ENCODE assay signal across 19 cellular contexts in genomic region chr10:127040756-127041155, GRCh38.
DNase-seq lines count a peak whose midpoint lies in the region; ATAC-seq and TF ChIP-seq lines count a peak whose summit lies in the region.
"Had no signal": no experiment of that assay in that cellular context is flagged by ENCODE, and none has a peak within 500 bp of the region (broad histone marks: within the 10 kb centered on the region; RNA-seq: fewer than 3 reads in every experiment).

No MANE protein-coding gene starts in this region.

- H3K79me2 ChIP-seq in mammary epithelial cell (ENCODE audit: insufficient read depth, low read length), result peaks cover 4% of the 10 kb centered on the region

- ATAC-seq in activated naive CD4-positive, alpha-beta T cell treated with anti-CD3 and anti-CD28 coated beads, Interleukin-2, amount 50 U/mL, for 72 hours, result no peak
- ATAC-seq: GM12878 had no signal

- no peak for TF ChIP-seq POLR2A in ovary (IDR thresholded peaks at IDR 0.05)

- 30% methylated on average over 4 of the region's 4 CpGs for WGBS in mammary epithelial cell (ENCODE audit: low coverage, missing lambda C conversion rate)
- WGBS in ovary, 3 donors, result 81 to 94% (median 84%) methylated on average over 4 of the region's 4 CpGs

- H4K20me1 ChIP-seq in mammary epithelial cell (ENCODE audit: insufficient read depth, low read length), result no peaks in the 10 kb centered on the region

- no peak for TF ChIP-seq EP300 in ovary (IDR thresholded peaks at IDR 0.05)

- peak; percentile 51 for DNase-seq in AG10803 (ENCODE audit: low read depth)
- peak; percentile 34 for DNase-seq in MV-4-11 (lab: John Stamatoyannopoulos, UW)
- DNase-seq in mammary epithelial cell, result peak; percentile 78
- peak; percentile 16 for DNase-seq in fibroblast of the aortic adventitia (ENCODE audit: low read depth)
- no peak for DNase-seq in ovary
- DNase-seq in NCI-H526 treated with DMSO at 0.1 percent for 48 hours (lab: John Stamatoyannopoulos, UW), result no peak
- DNase-seq in pons (ENCODE audit: low spot score), result no peak
- no peak for DNase-seq in activated naive CD4-positive, alpha-beta T cell treated with anti-CD3 and anti-CD28 coated beads, Interleukin-2, amount 50 U/mL, for 72 hours (ENCODE audit: low spot score in 2 of 2)
- DNase-seq: BE2C, NCI-H1417, NCI-H1694 treated with DMSO at 0.1 percent for 48 hours, NCI-H2081 treated with DMSO at 0.1 percent for 48 hours, NCI-H2171 treated with DMSO at 0.1 percent for 48 hours, NCI-H526, OCI-M1, SHP77 treated with DMSO at 0.1 percent for 48 hours had no signal

- no peaks in the 10 kb centered on the region for H3K36me3 Mint-ChIP-seq in activated naive CD4-positive, alpha-beta T cell treated with anti-CD3 and anti-CD28 coated beads, Interleukin-2, amount 50 U/mL, for 72 hours
- H3K36me3 Mint-ChIP-seq: IgD-negative memory B cell had no signal

- dilution Hi-C loops in mammary epithelial cell (cut with HindIII; ENCODE audit: low sequenced_read_pairs), result loop anchor here (5.0 kb wide), 1 partner anchor 63 kb away; no protein-coding TSS in a partner anchor

- in situ Hi-C loops in mammary epithelial cell (cut with MboI; ENCODE audit: low sequenced_read_pairs in 2 of 2), result no loop called here

- no peak overlapping the region for H3K4me2 ChIP-seq in mammary epithelial cell (ENCODE audit: insufficient read depth, low read depth, low read length)

- H3K9me3 ChIP-seq in mammary epithelial cell (replicated peaks; ENCODE audit: insufficient read depth, low read length) (no peaks in the 10 kb centered on the region), ovary (no peaks in the 10 kb centered on the region)
- H3K9me3 ChIP-seq: BE2C had no signal

- H3K36me3 ChIP-seq in mammary epithelial cell (ENCODE audit: insufficient read depth, low read length), result peaks cover 5% of the 10 kb centered on the region
- no peaks in the 10 kb centered on the region for H3K36me3 ChIP-seq in ovary
- H3K36me3 ChIP-seq: BE2C had no signal

- no peak overlapping the region for H2AFZ ChIP-seq in mammary epithelial cell (ENCODE audit: low read depth, low read length)

- no peaks in the 10 kb centered on the region for H3K27me3 ChIP-seq in mammary epithelial cell (ENCODE audit: insufficient read depth, low read length)
- no peaks in the 10 kb centered on the region for H3K27me3 ChIP-seq in ovary
- H3K27me3 ChIP-seq: BE2C had no signal

- TF ChIP-seq CTCF in AG10803 (conservative IDR thresholded peaks at IDR 0.05; ENCODE audit: low read length) (no peak), mammary epithelial cell (conservative IDR thresholded peaks at IDR 0.05 in 1 of 2, IDR thresholded peaks at IDR 0.05 in 1 of 2; ENCODE audit: extremely low read depth in 1 of 2, insufficient read depth in 1 of 2, low read depth in 1 of 2, low read length in 2 of 2) (no peak), fibroblast of the aortic adventitia (IDR thresholded peaks at IDR 0.05; ENCODE audit: insufficient read depth, low read length) (no peak), ovary (IDR thresholded peaks at IDR 0.05) (no peak)

- H3K27ac ChIP-seq in mammary epithelial cell (ENCODE audit: insufficient read depth, low read depth, low read length) (peak overlapping the region; percentile 42), ovary (no peak overlapping the region)
- H3K27ac ChIP-seq: SK-N-MC had no signal

- no peak overlapping the region for H3K27ac Mint-ChIP-seq in activated naive CD4-positive, alpha-beta T cell treated with anti-CD3 and anti-CD28 coated beads, Interleukin-2, amount 50 U/mL, for 72 hours
- H3K27ac Mint-ChIP-seq: IgD-negative memory B cell had no signal

- CTCF ChIA-PET in mammary epithelial cell (lab: Charles Lee; ENCODE audit: low non-redundant PET), result no interaction called here

- intact Hi-C loops in mammary epithelial cell (cut with micrococcal nuclease), result loop anchor here (1.0 to 5.0 kb wide), 3 partner anchors 28 to 138 kb away; no protein-coding TSS in a partner anchor
- intact Hi-C loops in ovary (cut with DNase I), result no loop called here

- no TSS peak for BruUV-seq in mammary epithelial cell (replicated peaks; lab: Mats Ljungman, UMichigan)

- H3K4me1 ChIP-seq in mammary epithelial cell (ENCODE audit: insufficient read depth, low read length) (peaks cover 42% of the 10 kb centered on the region), ovary (ENCODE audit: insufficient read depth) (no peaks in the 10 kb centered on the region)
- H3K4me1 ChIP-seq: BE2C had no signal

- H3K9ac ChIP-seq in mammary epithelial cell (ENCODE audit: insufficient read depth, low read length), result no peak overlapping the region

- H3K4me3 ChIP-seq in AG10803 (ENCODE audit: low read length) (no peak overlapping the region), mammary epithelial cell (replicated peaks in 1 of 3; ENCODE audit: insufficient read depth in 1 of 3, low read depth in 2 of 3, low read length in 3 of 3) (no peak overlapping the region), fibroblast of the aortic adventitia (ENCODE audit: low read depth, low read length) (no peak overlapping the region), ovary (no peak overlapping the region)
- H3K4me3 ChIP-seq: GM12878, SK-N-MC had no signal

- H3K9me3 Mint-ChIP-seq in activated naive CD4-positive, alpha-beta T cell treated with anti-CD3 and anti-CD28 coated beads, Interleukin-2, amount 50 U/mL, for 72 hours, result no peaks in the 10 kb centered on the region

Comparison
In these comparisons a context has a peak if more than half of its experiments do, and no peak if none do; other contexts are left out.
1. DNase-seq: peak in AG10803 (single experiment), MV-4-11 (single experiment), mammary epithelial cell (single experiment) and fibroblast of the aortic adventitia (single experiment); none in ovary (0 of 5), NCI-H526 treated with DMSO at 0.1 percent for 48 hours (single experiment), pons (single experiment) and activated naive CD4-positive, alpha-beta T cell treated with anti-CD3 and anti-CD28 coated beads, Interleukin-2, amount 50 U/mL, for 72 hours (0 of 2).